Comparison of ENCODE assay signal across 1 cellular context in the genomic region with DNA sequence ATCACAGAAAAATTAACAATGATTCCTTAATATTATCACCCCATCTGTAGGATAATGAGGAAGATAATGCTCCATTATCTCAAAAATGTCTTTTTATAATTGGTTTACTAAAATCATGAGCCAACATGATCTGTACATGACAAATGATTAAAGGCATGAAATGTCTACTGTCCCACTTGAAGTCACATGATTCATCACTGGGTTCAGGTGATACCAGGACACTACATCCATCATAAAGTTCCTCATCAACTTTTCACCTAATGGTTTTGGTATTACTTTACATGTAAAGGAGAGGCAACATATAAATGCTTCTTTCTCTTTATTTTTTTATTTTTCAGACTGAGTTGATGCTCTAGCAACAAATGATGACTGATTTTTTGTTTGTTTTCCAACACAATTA.
TF ChIP-seq lines count a peak whose summit lies in the region.

No MANE protein-coding gene starts in this region.

TF ChIP-seq in SK-N-SH, 30 proteins besides CTCF, POLR2A, EP300 and RAD21 (continued from another document):
- TF ChIP-seq MAX (IDR thresholded peaks at IDR 0.05; ENCODE audit: low read depth) (no peak), USF1 (IDR thresholded peaks at IDR 0.05; ENCODE audit: borderline replicate concordance, low read depth) (no peak), FOSL2 (IDR thresholded peaks at IDR 0.05; ENCODE audit: borderline replicate concordance, low read depth) (no peak), CHD2 (IDR thresholded peaks at IDR 0.05; ENCODE audit: low read length, partially characterized antibody) (no peak), MEF2A (IDR thresholded peaks at IDR 0.05; ENCODE audit: borderline replicate concordance, low read depth) (no peak), MXI1 (IDR thresholded peaks at IDR 0.05; ENCODE audit: low read depth, low read length) (no peak), FOXJ3 (CRISPR knock-in tag; IDR thresholded peaks at IDR 0.05) (no peak), EZH2phosphoT487 (IDR thresholded peaks at IDR 0.05; ENCODE audit: borderline replicate concordance, low read depth) (no peak), FOXM1 (IDR thresholded peaks at IDR 0.05; ENCODE audit: low read depth) (no peak), RXRA (IDR thresholded peaks at IDR 0.05; ENCODE audit: borderline replicate concordance, low read depth) (no peak), ZBTB33 (IDR thresholded peaks at IDR 0.05; ENCODE audit: borderline replicate concordance, low read depth) (no peak), POLR2AphosphoS5 (IDR thresholded peaks at IDR 0.05; ENCODE audit: low read depth, low read length) (no peak), TAF1 (IDR thresholded peaks at IDR 0.05; ENCODE audit: borderline replicate concordance, low read depth, low read length) (no peak)
- TF ChIP-seq, protein P1, sequence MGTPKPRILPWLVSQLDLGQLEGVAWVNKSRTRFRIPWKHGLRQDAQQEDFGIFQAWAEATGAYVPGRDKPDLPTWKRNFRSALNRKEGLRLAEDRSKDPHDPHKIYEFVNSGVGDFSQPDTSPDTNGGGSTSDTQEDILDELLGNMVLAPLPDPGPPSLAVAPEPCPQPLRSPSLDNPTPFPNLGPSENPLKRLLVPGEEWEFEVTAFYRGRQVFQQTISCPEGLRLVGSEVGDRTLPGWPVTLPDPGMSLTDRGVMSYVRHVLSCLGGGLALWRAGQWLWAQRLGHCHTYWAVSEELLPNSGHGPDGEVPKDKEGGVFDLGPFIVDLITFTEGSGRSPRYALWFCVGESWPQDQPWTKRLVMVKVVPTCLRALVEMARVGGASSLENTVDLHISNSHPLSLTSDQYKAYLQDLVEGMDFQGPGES (IDR thresholded peaks at IDR 0.05; ENCODE audit: low read depth, low read length), result no peak
- TF ChIP-seq, protein P2, sequence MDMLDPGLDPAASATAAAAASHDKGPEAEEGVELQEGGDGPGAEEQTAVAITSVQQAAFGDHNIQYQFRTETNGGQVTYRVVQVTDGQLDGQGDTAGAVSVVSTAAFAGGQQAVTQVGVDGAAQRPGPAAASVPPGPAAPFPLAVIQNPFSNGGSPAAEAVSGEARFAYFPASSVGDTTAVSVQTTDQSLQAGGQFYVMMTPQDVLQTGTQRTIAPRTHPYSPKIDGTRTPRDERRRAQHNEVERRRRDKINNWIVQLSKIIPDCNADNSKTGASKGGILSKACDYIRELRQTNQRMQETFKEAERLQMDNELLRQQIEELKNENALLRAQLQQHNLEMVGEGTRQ (IDR thresholded peaks at IDR 0.05; ENCODE audit: borderline replicate concordance, low read depth, low read length), result no peak
